In genomic region chr1:58104960-58105359, GRCh38 we compare ENCODE assay signal across 12 cellular contexts.
A peak's percentile ranks its signal among the peaks of the same experiment; 100 is the strongest.
DNase-seq lines count a peak whose midpoint lies in the region; ATAC-seq and TF ChIP-seq lines count a peak whose summit lies in the region.
"Had no signal": no experiment of that assay in that cellular context is flagged by ENCODE, and none has a peak within 500 bp of the region (broad histone marks: within the 10 kb centered on the region; RNA-seq: fewer than 3 reads in every experiment).

No MANE protein-coding gene starts in this region.

- no peak overlapping the region for H2AFZ ChIP-seq in mammary epithelial cell (ENCODE audit: low read depth, low read length)

- H3K9ac ChIP-seq in colonic mucosa (ENCODE audit: low read depth in 2 of 2, low read length in 2 of 2) (no peak overlapping the region), mammary epithelial cell (ENCODE audit: insufficient read depth, low read length) (no peak overlapping the region)

- H3K4me1 ChIP-seq in colonic mucosa: no peaks in the 10 kb centered on the region
- H3K4me1 ChIP-seq in mammary epithelial cell (ENCODE audit: insufficient read depth, low read length): no peaks in the 10 kb centered on the region

- H3K79me2 ChIP-seq in mammary epithelial cell (ENCODE audit: insufficient read depth, low read length): no peaks in the 10 kb centered on the region

- intact Hi-C loops in colonic mucosa (cut with DNase I): no loop called here
- intact Hi-C loops in mammary epithelial cell (cut with micrococcal nuclease): no loop called here

- dilution Hi-C loops in mammary epithelial cell (cut with HindIII; ENCODE audit: low sequenced_read_pairs): no loop called here

- DNase-seq in NB4 (ENCODE audit: low read depth): peak; percentile 1
- DNase-seq in colonic mucosa: no peak
- no peak for DNase-seq in GM19240 (ENCODE audit: insufficient read length, low spot score)
- no peak for DNase-seq in mammary epithelial cell
- no peak for DNase-seq in DMS153 treated with DMSO at 0.1 percent for 48 hours (lab: John Stamatoyannopoulos, UW; ENCODE audit: unreplicated experiment)
- DNase-seq: effector memory CD8-positive, alpha-beta T cell; NCI-H1092; occipital lobe had no signal

- CTCF ChIA-PET in mammary epithelial cell (lab: Charles Lee; ENCODE audit: low non-redundant PET): no interaction called here

- no peak for TF ChIP-seq POLR2A in NB4 (IDR thresholded peaks at IDR 0.05; ENCODE audit: extremely low read depth, insufficient read length)

- 58% methylated on average over 4 of the region's 4 CpGs for WGBS in mammary epithelial cell (ENCODE audit: low coverage, missing lambda C conversion rate)

- H3K27ac ChIP-seq in colonic mucosa (no peak overlapping the region), mammary epithelial cell (ENCODE audit: insufficient read depth, low read depth, low read length) (no peak overlapping the region)

- TF ChIP-seq CTCF in NB4 (IDR thresholded peaks at IDR 0.05; ENCODE audit: low read depth, low read length): no peak
- no peak for TF ChIP-seq CTCF in colonic mucosa (IDR thresholded peaks at IDR 0.05)
- no peak for TF ChIP-seq CTCF in mammary epithelial cell (conservative IDR thresholded peaks at IDR 0.05 in 1 of 2, IDR thresholded peaks at IDR 0.05 in 1 of 2; ENCODE audit: extremely low read depth in 1 of 2, insufficient read depth in 1 of 2, low read depth in 1 of 2, low read length in 2 of 2)

- H3K4me3 ChIP-seq in NB4 (ENCODE audit: low read depth, low read length) (no peak overlapping the region), colonic mucosa (no peak overlapping the region), mammary epithelial cell (replicated peaks in 1 of 3; ENCODE audit: insufficient read depth in 1 of 3, low read depth in 2 of 3, low read length in 3 of 3) (no peak overlapping the region)
- H3K4me3 ChIP-seq: lung had no signal

- H3K36me3 ChIP-seq in colonic mucosa: no peaks in the 10 kb centered on the region
- no peaks in the 10 kb centered on the region for H3K36me3 ChIP-seq in mammary epithelial cell (ENCODE audit: insufficient read depth, low read length)

- H4K20me1 ChIP-seq in mammary epithelial cell (ENCODE audit: insufficient read depth, low read length): no peaks in the 10 kb centered on the region

- no TSS peak for BruUV-seq in mammary epithelial cell (replicated peaks; lab: Mats Ljungman, UMichigan)

- no peaks in the 10 kb centered on the region for H3K27me3 ChIP-seq in colonic mucosa
- H3K27me3 ChIP-seq in mammary epithelial cell (ENCODE audit: insufficient read depth, low read length): no peaks in the 10 kb centered on the region

- in situ Hi-C loops in mammary epithelial cell (cut with MboI; ENCODE audit: low sequenced_read_pairs in 2 of 2): no loop called here

- no peak overlapping the region for H3K4me2 ChIP-seq in mammary epithelial cell (ENCODE audit: insufficient read depth, low read depth, low read length)

- H3K9me3 ChIP-seq in colonic mucosa: no peaks in the 10 kb centered on the region
- no peaks in the 10 kb centered on the region for H3K9me3 ChIP-seq in mammary epithelial cell (replicated peaks; ENCODE audit: insufficient read depth, low read length)

- ATAC-seq in GM18498 (IDR thresholded peaks at IDR 0.05; ENCODE audit: unreplicated experiment): peak; percentile 80
- peak; percentile 60 for ATAC-seq in GM19467 (IDR thresholded peaks at IDR 0.05; ENCODE audit: unreplicated experiment)
- peak; percentile 79 for ATAC-seq in HG02970 (IDR thresholded peaks at IDR 0.05; ENCODE audit: low FRiP score, unreplicated experiment)
- ATAC-seq: effector memory CD8-positive, alpha-beta T cell had no signal
